ENCODE assay signal across 11 cellular contexts in genomic region chr11:65554842-65555395, GRCh38. TPM values are rescaled to one million over a fixed set of nuclear protein-coding genes. Genes with fewer than 3 reads are reported as not detected.
DNase-seq lines count a peak whose midpoint lies in the region; ATAC-seq and TF ChIP-seq lines count a peak whose summit lies in the region.
"Had no signal": no experiment of that assay in that cellular context is flagged by ENCODE, and none has a peak within 500 bp of the region (broad histone marks: within the 10 kb centered on the region; RNA-seq: fewer than 3 reads in every experiment).

No MANE protein-coding gene starts in this region.

- peaks cover 55% of the 10 kb centered on the region for H3K4me1 Mint-ChIP-seq in activated naive CD8-positive, alpha-beta T cell treated with anti-CD3 and anti-CD28 coated beads for 36 hours
- H3K4me1 Mint-ChIP-seq in naive B cell: peaks cover 41 to 57% (median 49%) of the 10 kb centered on the region in 3 donors

- H3K9me3 Mint-ChIP-seq in activated naive CD8-positive, alpha-beta T cell treated with anti-CD3 and anti-CD28 coated beads for 36 hours: no peaks in the 10 kb centered on the region
- H3K9me3 Mint-ChIP-seq in naive B cell: peaks cover 0 to 1% (median 0%) of the 10 kb centered on the region in 7 donors

- no peak for TF ChIP-seq CTCF in heart left ventricle (IDR thresholded peaks at IDR 0.05)
- no peak for TF ChIP-seq CTCF in upper lobe of left lung (IDR thresholded peaks at IDR 0.05)

- H3K4me3 ChIP-seq in heart left ventricle (no peak overlapping the region), upper lobe of left lung (no peak overlapping the region)

- H3K9me3 ChIP-seq in heart left ventricle (no peaks in the 10 kb centered on the region), upper lobe of left lung (no peaks in the 10 kb centered on the region)

- 77 to 93% (median 84%) methylated on average over 4 of the region's 4 CpGs for WGBS in heart left ventricle, 4 donors
- 73 to 84% methylated on average over 4 of the region's 4 CpGs for WGBS in upper lobe of left lung, 2 donors

- H3K27me3 ChIP-seq in heart left ventricle: no peaks in the 10 kb centered on the region
- H3K27me3 ChIP-seq in upper lobe of left lung: no peaks in the 10 kb centered on the region

- H3K27me3 Mint-ChIP-seq in activated naive CD8-positive, alpha-beta T cell treated with anti-CD3 and anti-CD28 coated beads for 36 hours: no peaks in the 10 kb centered on the region
- no peaks in the 10 kb centered on the region for H3K27me3 Mint-ChIP-seq in naive B cell

- TF ChIP-seq EP300 in upper lobe of left lung (IDR thresholded peaks at IDR 0.05): no peak

- DNase-seq in heart left ventricle (no peak), left cardiac atrium (no peak), naive B cell (no peak), upper lobe of left lung (no peak), NCI-H774 (lab: John Stamatoyannopoulos, UW) (no peak)
- no peak for DNase-seq in activated naive CD8-positive, alpha-beta T cell treated with anti-CD3 and anti-CD28 coated beads for 36 hours
- DNase-seq: activated effector memory CD4-positive, alpha-beta T cell treated with anti-CD3 and anti-CD28 coated beads, Interleukin-2, amount 50 U/mL, for 16 hours; NCI-H446 had no signal

- TF ChIP-seq POLR2A in heart left ventricle (IDR thresholded peaks at IDR 0.05): no peak
- TF ChIP-seq POLR2A in upper lobe of left lung (IDR thresholded peaks at IDR 0.05): no peak

- intact Hi-C loops in heart left ventricle (cut with DNase I): loop anchor here in 1 of 10 donors (2.0 kb wide), 1 partner anchor 14 kb away; no protein-coding TSS in a partner anchor
- intact Hi-C loops in left cardiac atrium (cut with DNase I): no loop called here

- peaks cover 12% of the 10 kb centered on the region for H3K36me3 Mint-ChIP-seq in activated naive CD8-positive, alpha-beta T cell treated with anti-CD3 and anti-CD28 coated beads for 36 hours
- no peaks in the 10 kb centered on the region for H3K36me3 Mint-ChIP-seq in naive B cell

- H3K4me3 Mint-ChIP-seq in activated naive CD8-positive, alpha-beta T cell treated with anti-CD3 and anti-CD28 coated beads for 36 hours: peak overlapping the region; percentile 29
- peak overlapping the region in 5 of 8 donors; percentile 2 to 84 (median 63) for H3K4me3 Mint-ChIP-seq in naive B cell

- H3K27ac ChIP-seq in heart left ventricle (peak overlapping the region in 11 of 12 donors; percentile 57 to 98 (median 93)), upper lobe of left lung (peak overlapping the region; percentile 7 to 97 (median 90))
- H3K27ac ChIP-seq: C4-2B had no signal

- ATAC-seq in heart left ventricle (no peak), left cardiac atrium (no peak), naive B cell (ENCODE audit: low read depth in 2 of 2) (no peak), upper lobe of left lung (ENCODE audit: low FRiP score in 2 of 2) (no peak), HG03521 (IDR thresholded peaks at IDR 0.05; ENCODE audit: unreplicated experiment) (no peak), esophagus mucosa (no peak)

- H3K4me1 ChIP-seq in heart left ventricle: peaks cover 6 to 70% (median 51%) of the 10 kb centered on the region in 12 donors
- peaks cover 41 to 85% (median 52%) of the 10 kb centered on the region in 4 donors for H3K4me1 ChIP-seq in upper lobe of left lung

- H3K36me3 ChIP-seq in heart left ventricle: peaks cover 0 to 39% (median 27%) of the 10 kb centered on the region in 9 donors
- H3K36me3 ChIP-seq in upper lobe of left lung: peaks cover 0 to 14% (median 5%) of the 10 kb centered on the region in 4 donors

- peak overlapping the region; percentile 61 for H3K27ac Mint-ChIP-seq in activated naive CD8-positive, alpha-beta T cell treated with anti-CD3 and anti-CD28 coated beads for 36 hours
- H3K27ac Mint-ChIP-seq in naive B cell: peak overlapping the region in 2 of 6 donors; percentile 74 to 78

RNA-seq across cellular contexts. Expression of gene LTBP3, which starts 3.2 kb away (rescaled TPM):
- total RNA-seq in heart left ventricle: 100 to 1,000 TPM in 1 of 9 donors, 10 to 100 TPM in 8; 51.4 to 125 (median 88.9) TPM
- polyA plus RNA-seq in heart left ventricle: 10 to 100 TPM; 26.3 to 36.3 TPM
- 10 to 100 TPM; 85.6 to 96.2 TPM for total RNA-seq in left cardiac atrium
- total RNA-seq in activated naive CD8-positive, alpha-beta T cell treated with anti-CD3 and anti-CD28 coated beads for 36 hours: 10 to 100 TPM; 35.5 to 36.0 TPM
- polyA plus RNA-seq in naive B cell (ENCODE audit: low read depth in 6 of 6): 10 to 100 TPM; 12.5 to 40.5 (median 23.0) TPM
- 100 to 1,000 TPM in 5 of 6 donors, 10 to 100 TPM in 1; 99.9 to 479 (median 131) TPM for total RNA-seq in upper lobe of left lung
- total RNA-seq in esophagus mucosa: 20.9 TPM

RNA-seq across cellular contexts. Expression of gene ZNRD2, which starts 15.4 kb away (rescaled TPM):
- total RNA-seq in heart left ventricle (10 to 100 TPM; 23.2 to 63.6 (median 33.9) TPM), left cardiac atrium (10 to 100 TPM; 24.6 to 35.0 TPM), upper lobe of left lung (10 to 100 TPM; 22.6 to 60.7 (median 39.7) TPM), esophagus mucosa (31.8 TPM)
- polyA plus RNA-seq in heart left ventricle (100 to 1,000 TPM in 1 of 2 donors, 10 to 100 TPM in 1; 49.7 to 101 TPM), naive B cell (ENCODE audit: low read depth in 6 of 6) (10 to 100 TPM; 56.9 to 74.5 (median 69.8) TPM)
- 10 to 100 TPM; 59.1 to 63.3 TPM for total RNA-seq in activated naive CD8-positive, alpha-beta T cell treated with anti-CD3 and anti-CD28 coated beads for 36 hours

RNA-seq across cellular contexts. Expression of gene FAM89B, which starts 17.4 kb away (rescaled TPM):
- total RNA-seq in heart left ventricle (10 to 100 TPM; 25.8 to 87.9 (median 38.4) TPM), left cardiac atrium (10 to 100 TPM; 33.5 to 34.5 TPM), upper lobe of left lung (10 to 100 TPM; 27.9 to 65.8 (median 45.3) TPM), esophagus mucosa (25.9 TPM)
- polyA plus RNA-seq in heart left ventricle (10 to 100 TPM; 46.6 to 50.0 TPM), naive B cell (ENCODE audit: low read depth in 6 of 6) (10 to 100 TPM; 44.3 to 82.6 (median 61.8) TPM)
- 10 to 100 TPM; 13.6 to 15.0 TPM for total RNA-seq in activated naive CD8-positive, alpha-beta T cell treated with anti-CD3 and anti-CD28 coated beads for 36 hours

RNA-seq across cellular contexts. Expression of gene EHBP1L1, which starts 20.9 kb away (rescaled TPM):
- 100 to 1,000 TPM in 3 of 9 donors, 10 to 100 TPM in 6; 37.4 to 144 (median 80.9) TPM for total RNA-seq in heart left ventricle
- polyA plus RNA-seq in heart left ventricle: 10 to 100 TPM; 52.3 to 71.4 TPM
- total RNA-seq in left cardiac atrium: 10 to 100 TPM; 53.4 to 61.0 TPM
- total RNA-seq in activated naive CD8-positive, alpha-beta T cell treated with anti-CD3 and anti-CD28 coated beads for 36 hours: 10 to 100 TPM; 55.7 to 60.0 TPM
- polyA plus RNA-seq in naive B cell (ENCODE audit: low read depth in 6 of 6): 10 to 100 TPM in 4 of 6 donors, 1 to 10 TPM in 2; 5.5 to 18.3 (median 11.6) TPM
- total RNA-seq in upper lobe of left lung: 100 to 1,000 TPM in 4 of 6 donors, 10 to 100 TPM in 2; 70.4 to 220 (median 133) TPM
- 52.6 TPM for total RNA-seq in esophagus mucosa

RNA-seq across cellular contexts. Expression of gene SCYL1, which starts 30.0 kb away (rescaled TPM):
- total RNA-seq in heart left ventricle: 100 to 1,000 TPM in 1 of 9 donors, 10 to 100 TPM in 8; 51.6 to 135 (median 62.2) TPM
- polyA plus RNA-seq in heart left ventricle: 10 to 100 TPM; 86.6 to 90.2 TPM
- total RNA-seq in left cardiac atrium: 10 to 100 TPM; 51.5 to 67.3 TPM
- 10 to 100 TPM; 70.5 to 80.3 TPM for total RNA-seq in activated naive CD8-positive, alpha-beta T cell treated with anti-CD3 and anti-CD28 coated beads for 36 hours
- polyA plus RNA-seq in naive B cell (ENCODE audit: low read depth in 6 of 6): 10 to 100 TPM; 21.8 to 40.0 (median 27.2) TPM
- total RNA-seq in upper lobe of left lung: 100 to 1,000 TPM in 1 of 6 donors, 10 to 100 TPM in 5; 64.0 to 120 (median 88.8) TPM
- 36.7 TPM for total RNA-seq in esophagus mucosa
